Comparison of ENCODE assay signal across 1 cellular context in genomic region chr12:3077572-3078081, GRCh38.
TF ChIP-seq lines count a peak whose summit lies in the region.

No MANE protein-coding gene starts in this region.

TF ChIP-seq in IMR-90, 13 proteins besides CTCF, POLR2A, EP300 and RAD21 (continued from another document):
- TF ChIP-seq BHLHE40 (IDR thresholded peaks at IDR 0.05; ENCODE audit: low read depth, low read length): no peak
- TF ChIP-seq ELK1 (IDR thresholded peaks at IDR 0.05; ENCODE audit: borderline replicate concordance, low read depth, low read length): no peak
- TF ChIP-seq MXI1 (IDR thresholded peaks at IDR 0.05; ENCODE audit: borderline replicate concordance, low read depth, low read length): no peak
- no peak for TF ChIP-seq CHD1 (IDR thresholded peaks at IDR 0.05; ENCODE audit: low read depth, low read length)
- TF ChIP-seq SMC3 (IDR thresholded peaks at IDR 0.05; ENCODE audit: low read depth, low read length): no peak
- TF ChIP-seq USF2 (IDR thresholded peaks at IDR 0.05; ENCODE audit: low read depth, low read length): no peak
